14 cellular contexts compared by ENCODE assay signal in genomic region chr13:51997641-51998330, GRCh38. TPM values are rescaled to one million over a fixed set of nuclear protein-coding genes. Genes with fewer than 3 reads are reported as not detected.
DNase-seq lines count a peak whose midpoint lies in the region; ATAC-seq and TF ChIP-seq lines count a peak whose summit lies in the region.
"Had no signal": no experiment of that assay in that cellular context is flagged by ENCODE, and none has a peak within 500 bp of the region (broad histone marks: within the 10 kb centered on the region; RNA-seq: fewer than 3 reads in every experiment).

No MANE protein-coding gene starts in this region.

- DNase-seq in A172 (ENCODE audit: low spot score) (peak; percentile 14), HuH-7 (ENCODE audit: low spot score) (peak; percentile 43), Panc1 (ENCODE audit: low read depth, low spot score) (no peak), right lobe of liver (no peak), KBM-7 (no peak), retina (no peak)
- no peak for DNase-seq in activated T-cell treated with anti-CD3 and anti-CD28 coated beads, Interleukin-2, amount 50 U/mL, for 1 hour
- DNase-seq: ACHN; activated gamma-delta T cell treated with Interleukin-2 at 50 U/mL for 16 hours; anterior cingulate cortex; CD4-positive, CD25-positive, alpha-beta regulatory T cell; NCI-H187 had no signal

- no peaks in the 10 kb centered on the region for H3K36me3 ChIP-seq in Panc1 (ENCODE audit: control insufficient read depth, insufficient read depth, low read length)
- no peaks in the 10 kb centered on the region for H3K36me3 ChIP-seq in right lobe of liver

- H3K9me3 ChIP-seq in Panc1 (ENCODE audit: control insufficient read depth, insufficient read depth, low read depth, low read length): no peaks in the 10 kb centered on the region
- no peaks in the 10 kb centered on the region for H3K9me3 ChIP-seq in right lobe of liver

- CTCF ChIA-PET in Panc1 (lab: Charles Lee): no interaction called here

- BruUV-seq in Panc1 (replicated peaks; lab: Mats Ljungman, UMichigan): no TSS peak

- in situ Hi-C loops in Panc1 (cut with HindIII; ENCODE audit: low pct_unique_long_range_greater_than_20kb, low sequenced_read_pairs): no loop called here
- in situ Hi-C loops in KBM-7 (cut with MboI; ENCODE audit: low pct_unique_long_range_greater_than_20kb, low sequenced_read_pairs): no loop called here

- TF ChIP-seq CTCF in Panc1 (IDR thresholded peaks at IDR 0.05) (no peak), right lobe of liver (IDR thresholded peaks at IDR 0.05) (no peak)

- intact Hi-C loops in Panc1 (cut with micrococcal nuclease; ENCODE audit: unreplicated experiment): loop anchor here (5.0 to 10.0 kb wide), 2 partner anchors 93 to 130 kb away; partner anchors contain the start of gene NEK5
- intact Hi-C loops in right lobe of liver (cut with DNase I): no loop called here

- H3K4me3 ChIP-seq in Panc1 (ENCODE audit: low read depth in 2 of 2, low read length in 2 of 2): no peak overlapping the region
- no peak overlapping the region for H3K4me3 ChIP-seq in right lobe of liver

- H3K27me3 ChIP-seq in Panc1 (ENCODE audit: control insufficient read depth, insufficient read depth, low read length) (no peaks in the 10 kb centered on the region), right lobe of liver (no peaks in the 10 kb centered on the region)

- ATAC-seq in Panc1: peak; percentile 38; the same call in 1 of the 2 replicates
- peak; percentile 7 to 30 (median 22) for ATAC-seq in right lobe of liver
- no peak for ATAC-seq in HG02973 (IDR thresholded peaks at IDR 0.05; ENCODE audit: unreplicated experiment)
- ATAC-seq: natural killer cell treated with Interleukin-12 subunit alpha and Interleukin-12 subunit beta and Interleukin-15 and Interleukin-18, amount 100 ng/mL, for 72 hours had no signal

- WGBS in right lobe of liver (ENCODE audit: insufficient coverage, low coverage, low lambda C conversion rate, missing lambda C conversion rate): 63% methylated on average over 6 of the region's 8 CpGs

- peak overlapping the region; percentile 85 for H3K27ac ChIP-seq in Panc1 (ENCODE audit: low read length)
- peak overlapping the region in 2 of 3 donors; percentile 75 to 86 for H3K27ac ChIP-seq in right lobe of liver

- no peak for TF ChIP-seq POLR2A in right lobe of liver (IDR thresholded peaks at IDR 0.05)

- POLR2A ChIA-PET in Panc1 (lab: Charles Lee): no interaction called here

- H3K4me1 ChIP-seq in Panc1 (ENCODE audit: control insufficient read depth, insufficient read depth, low read length) (peaks cover 66% of the 10 kb centered on the region), right lobe of liver (peaks cover 0 to 68% (median 25%) of the 10 kb centered on the region in 4 donors)

RNA-seq across cellular contexts. Expression of gene ATP7B, which starts 13.5 kb away (rescaled TPM):
- 2.0 and 2.3 TPM in 2 replicates for total RNA-seq in A172 (2014; rRNA removed; shearing (Covaris generic))
- total RNA-seq in Panc1 (2021; ENCODE audit: unreplicated experiment) (19.6 TPM), right lobe of liver (10 to 100 TPM; 17.1 to 27.6 (median 21.6) TPM)
- polyA plus RNA-seq in Panc1 (2012; ENCODE audit: insufficient read length): 18.6 TPM

RNA-seq across cellular contexts. Expression of gene ALG11, which starts 14.4 kb away (rescaled TPM):
- 16.8 and 17.0 TPM in 2 replicates for total RNA-seq in A172 (2014; rRNA removed; shearing (Covaris generic))
- total RNA-seq in Panc1 (2021; ENCODE audit: unreplicated experiment) (23.9 TPM), right lobe of liver (10 to 100 TPM in 5 of 6 experiments, 1 to 10 TPM in 1; 8.8 to 23.0 (median 15.4) TPM)
- 10.6 TPM for polyA plus RNA-seq in Panc1 (2012; ENCODE audit: insufficient read length)

RNA-seq across cellular contexts. Expression of gene UTP14C, which starts 26.7 kb away (rescaled TPM):
- 11.8 and 14.0 TPM in 2 replicates for total RNA-seq in A172 (2014; rRNA removed; shearing (Covaris generic))
- 11.2 TPM for total RNA-seq in Panc1 (2021; ENCODE audit: unreplicated experiment)
- polyA plus RNA-seq in Panc1 (2012; ENCODE audit: insufficient read length): 5.2 TPM
- 10 to 100 TPM in 5 of 6 experiments, 1 to 10 TPM in 1; 8.1 to 10.9 (median 10.4) TPM for total RNA-seq in right lobe of liver

Comparison
In these comparisons a context has a peak if more than half of its experiments do, and no peak if none do; other contexts are left out.
1. DNase-seq: peak in A172 (single experiment) and HuH-7 (single experiment); none in Panc1 (single experiment), right lobe of liver (0 of 3), activated T-cell treated with anti-CD3 and anti-CD28 coated beads, Interleukin-2, amount 50 U/mL, for 1 hour (single experiment), KBM-7 (single experiment) and retina (single experiment).